ENCODE assay signal across 12 cellular contexts in the genomic region with DNA sequence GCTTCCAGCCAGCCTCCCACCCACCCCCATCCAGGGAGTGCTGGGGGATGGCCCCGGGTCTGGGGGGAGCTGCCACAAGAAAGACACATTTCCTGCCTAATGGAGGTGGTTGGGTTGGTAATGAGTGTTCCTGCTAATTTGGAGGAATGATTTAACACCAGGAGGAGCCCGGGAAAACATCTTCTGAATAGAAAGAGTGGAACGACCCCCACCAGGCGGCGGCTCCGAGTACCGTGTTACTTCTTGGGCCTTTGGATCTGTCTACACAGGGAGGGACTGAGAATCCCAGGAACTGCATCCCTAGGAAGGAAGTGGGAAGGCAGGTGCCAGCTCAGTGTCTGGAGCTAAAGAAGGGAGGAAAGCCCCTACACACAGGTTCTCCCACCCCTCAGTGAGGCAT.
DNase-seq lines count a peak whose midpoint lies in the region; ATAC-seq, FAIRE-seq and TF ChIP-seq lines count a peak whose summit lies in the region.
"Had no signal": no experiment of that assay in that cellular context is flagged by ENCODE, and none has a peak within 500 bp of the region (broad histone marks: within the 10 kb centered on the region; RNA-seq: fewer than 3 reads in every experiment).

No MANE protein-coding gene starts in this region.

- no peak for TF ChIP-seq POLR2A in H1 (IDR thresholded peaks at IDR 0.05; ENCODE audit: control extremely low read depth in 1 of 2, low read depth in 2 of 2, low read length in 2 of 2)

- TF ChIP-seq RAD21 in H1 (IDR thresholded peaks at IDR 0.05 in 1 of 2, conservative IDR thresholded peaks at IDR 0.05 in 1 of 2; ENCODE audit: low read depth in 2 of 2, low read length in 2 of 2): peak; percentile 7 to 30; a peak in 2 of 4 replicates

- H3K27me3 ChIP-seq in H9 (ENCODE audit: insufficient read depth, low read length) (no peaks in the 10 kb centered on the region), H1 (replicated peaks in 1 of 4; ENCODE audit: control insufficient read depth in 3 of 4, extremely low read depth in 1 of 4, insufficient read depth in 3 of 4, low read length in 3 of 4) (no peaks in the 10 kb centered on the region; a peak in 2 of 7 replicates)

- no peak overlapping the region for H3K14ac ChIP-seq in H9 (ENCODE audit: insufficient read depth, low read length)
- no peak overlapping the region for H3K14ac ChIP-seq in H1 (ENCODE audit: insufficient read length)

- H3K56ac ChIP-seq in H9 (ENCODE audit: insufficient read length, low read depth, low read length) (no peak overlapping the region), H1 (replicated peaks; ENCODE audit: insufficient read length, low read depth, low read length) (no peak overlapping the region)

- H3K27ac Mint-ChIP-seq in H9: peak overlapping the region in 1 of 3 experiments; percentile 48; a peak in 1 of 7 replicates
- H3K27ac Mint-ChIP-seq: CD14-positive monocyte; CD8-positive, alpha-beta T cell had no signal

- ATAC-seq in activated CD4-positive, CD25-positive, alpha-beta regulatory T cell treated with anti-CD3 and anti-CD28 coated beads, Interleukin-2, amount 50 U/mL, for 24 hours: no peak
- ATAC-seq: CD8-positive, alpha-beta T cell had no signal

- no peak overlapping the region for H3K27ac ChIP-seq in H9 (ENCODE audit: insufficient read length, low read depth, low read length)
- H3K27ac ChIP-seq in H1 (ENCODE audit: low read depth, low read length): no peak overlapping the region

- H3K4me3 Mint-ChIP-seq in H9: no peak overlapping the region
- H3K4me3 Mint-ChIP-seq: CD8-positive, alpha-beta T cell had no signal

- peaks cover 18% of the 10 kb centered on the region for H3K27me3 Mint-ChIP-seq in H9 (ENCODE audit: low read depth)

- H4K20me1 ChIP-seq in H9 (ENCODE audit: control insufficient read depth, insufficient read depth, insufficient read length) (no peaks in the 10 kb centered on the region), H1 (replicated peaks in 1 of 2; ENCODE audit: control insufficient read depth in 1 of 2, insufficient read depth in 2 of 2, low read length in 2 of 2) (no peaks in the 10 kb centered on the region)

- H3K4me1 Mint-ChIP-seq in H9: peaks cover 24 to 28% of the 10 kb centered on the region in 2 experiments
- H3K4me1 Mint-ChIP-seq: CD14-positive monocyte had no signal

- H3K4me1 ChIP-seq in H9 (ENCODE audit: insufficient read depth, low read length) (peaks cover 5% of the 10 kb centered on the region; the same call in 1 of the 2 replicates), H1 (replicated peaks in 1 of 4; ENCODE audit: control insufficient read depth in 3 of 4, insufficient read depth in 4 of 4, low read length in 3 of 4) (peaks cover 0 to 11% (median 7%) of the 10 kb centered on the region in 4 experiments; a peak in 4 of 7 replicates)

- H3K4me2 ChIP-seq in H9 (ENCODE audit: insufficient read depth, insufficient read length, low read length): no peak overlapping the region
- H3K4me2 ChIP-seq in H1 (ENCODE audit: insufficient read depth in 1 of 2, low read depth in 2 of 2, low read length in 2 of 2): no peak overlapping the region

- POLR2A ChIA-PET in H1 (lab: Charles Lee; ENCODE audit: partially characterized antibody): interaction anchor here (0.8 to 2.2 kb wide), 4 partner anchors 9 to 31 kb away, joined by 3 to 5 read pairs (median 4); no protein-coding TSS in a partner anchor

- H3K18ac ChIP-seq in H9 (ENCODE audit: insufficient read length, low read depth, low read length) (no peak overlapping the region), H1 (ENCODE audit: extremely low read depth, low read length) (peak overlapping the region; percentile 83; the same call in 1 of the 2 replicates)

- H3K79me1 ChIP-seq in H9 (ENCODE audit: insufficient read depth, low read depth, low read length, poor library complexity, severe bottlenecking) (no peaks in the 10 kb centered on the region), H1 (ENCODE audit: low read depth, low read length) (no peaks in the 10 kb centered on the region)

- H3K9me3 ChIP-seq in H9 (ENCODE audit: control insufficient read depth, low read depth, low read length) (no peaks in the 10 kb centered on the region), H1 (ENCODE audit: insufficient read depth in 2 of 2, low read depth in 1 of 2, low read length in 1 of 2) (peaks cover 6 to 9% of the 10 kb centered on the region in 2 experiments; a peak in 2 of 4 replicates)

- CTCF ChIA-PET in H1 (lab: Charles Lee; ENCODE audit: partially characterized antibody): interaction anchor here (0.7 to 9.2 kb wide), 13 partner anchors 11 to 163 kb away, joined by 3 to 69 read pairs (median 6); no protein-coding TSS in a partner anchor

- H4K91ac ChIP-seq in H9 (ENCODE audit: insufficient read length, low read depth, low read length) (no peak overlapping the region), H1 (replicated peaks; ENCODE audit: insufficient read length, low read length) (peak overlapping the region; percentile 15)

- H3K36me3 Mint-ChIP-seq in H9 (ENCODE audit: insufficient read depth in 1 of 3, low read depth in 3 of 3): peaks cover 4 to 9% (median 8%) of the 10 kb centered on the region in 3 experiments; a peak in 5 of 7 replicates
- H3K36me3 Mint-ChIP-seq: CD14-positive monocyte; CD8-positive, alpha-beta T cell had no signal

- H2BK120ac ChIP-seq in H9 (ENCODE audit: low read depth, low read length, poor library complexity, severe bottlenecking) (no peak overlapping the region), H1 (replicated peaks; ENCODE audit: low read depth, low read length) (peak overlapping the region; percentile 2)

- WGBS in H9 (ENCODE audit: extremely low coverage, insufficient read length, low lambda C conversion rate): no CpG with 5 or more reads among the region's 7 CpGs
- 73% methylated on average over 7 of the region's 7 CpGs; no CpG with 5 or more reads in 1 of the 2 experiments for WGBS in H1 (ENCODE audit: extremely low coverage in 1 of 2, insufficient coverage in 1 of 2, insufficient read length in 1 of 2, insufficient replicate concordance in 2 of 2, low coverage in 1 of 2, low lambda C conversion rate in 2 of 2, missing lambda C conversion rate in 1 of 2), 2 experiments

- H4K5ac ChIP-seq in H9 (ENCODE audit: insufficient read length, low read depth, low read length) (no peak overlapping the region), H1 (ENCODE audit: insufficient read length, low read depth, low read length) (no peak overlapping the region)

- H3K36me3 ChIP-seq in H1 (ENCODE audit: control insufficient read depth in 2 of 4, insufficient read depth in 4 of 4, low read length in 3 of 4): no peaks in the 10 kb centered on the region

- FAIRE-seq in H1 (lab: Jason Lieb, UNC): no peak
- FAIRE-seq: GM12892 had no signal

- no peak for DNase-seq in H9
- DNase-seq in H1 (ENCODE audit: low read depth in 1 of 2, low spot score in 2 of 2): no peak
- DNase-seq in iPS-NIHi7 (ENCODE audit: extremely low spot score): peak; percentile 37
- no peak for DNase-seq in NCI-H2081 (lab: John Stamatoyannopoulos, UW)
- no peak for DNase-seq in superior temporal gyrus (ENCODE audit: extremely low spot score)
- DNase-seq: CD8-positive, alpha-beta T cell; COR-L47; DND-41; GDM1 had no signal

- H3K23ac ChIP-seq in H9 (ENCODE audit: insufficient read length, low read depth, low read length) (no peak overlapping the region), H1 (ENCODE audit: insufficient read length) (no peak overlapping the region)

- H2AFZ ChIP-seq in H9 (ENCODE audit: low read length) (no peak overlapping the region), H1 (ENCODE audit: low read length) (no peak overlapping the region)

- peaks cover 15 to 18% of the 10 kb centered on the region in 2 experiments for H3K9me3 Mint-ChIP-seq in H9

- TF ChIP-seq EP300 in H1 (IDR thresholded peaks at IDR 0.05; ENCODE audit: borderline replicate concordance in 1 of 2, low read depth in 2 of 2, low read length in 2 of 2): no peak

- no peak overlapping the region for H3K4me3 ChIP-seq in H1 (ENCODE audit: extremely low read depth in 1 of 4, insufficient read depth in 2 of 4, low read depth in 3 of 4, low read length in 4 of 4)

- no peak overlapping the region for H3K9ac ChIP-seq in H9 (ENCODE audit: extremely low read depth, insufficient read length, low read length)
- no peak overlapping the region for H3K9ac ChIP-seq in H1 (replicated peaks in 1 of 4; ENCODE audit: extremely low read depth in 1 of 4, low read depth in 3 of 4, low read length in 3 of 4)

- no peak overlapping the region for H3T11ph ChIP-seq in H9 (ENCODE audit: low read length)

- H4K8ac ChIP-seq in H9 (replicated peaks; ENCODE audit: insufficient read length, low read depth, low read length): no peak overlapping the region
- no peak overlapping the region for H4K8ac ChIP-seq in H1 (ENCODE audit: extremely low read depth, insufficient read depth, low read length)

- no peak overlapping the region for H2BK15ac ChIP-seq in H9 (ENCODE audit: low read depth, low read length)
- peak overlapping the region; percentile 99; the same call in 1 of the 2 replicates for H2BK15ac ChIP-seq in H1 (ENCODE audit: low read length)

- H2AK5ac ChIP-seq in H9 (ENCODE audit: insufficient read length, low read length): no peak overlapping the region
- H2AK5ac ChIP-seq in H1 (ENCODE audit: low read depth, low read length): peak overlapping the region; percentile 39; the same call in 1 of the 2 replicates

- H3K79me2 ChIP-seq in H9 (ENCODE audit: insufficient read depth, low read length) (no peaks in the 10 kb centered on the region), H1 (ENCODE audit: control insufficient read depth in 1 of 2, insufficient read depth in 2 of 2, low read length in 2 of 2) (no peaks in the 10 kb centered on the region)

- H2BK5ac ChIP-seq in H9 (ENCODE audit: insufficient read length, low read length): no peak overlapping the region
- peak overlapping the region; percentile 88; the same call in 1 of the 2 replicates for H2BK5ac ChIP-seq in H1 (ENCODE audit: low read depth, low read length)

- H3K23me2 ChIP-seq in H9 (ENCODE audit: insufficient read length, low read depth, low read length, poor library complexity, severe bottlenecking) (no peaks in the 10 kb centered on the region), H1 (ENCODE audit: low read depth, low read length) (no peaks in the 10 kb centered on the region)

- no peak overlapping the region for H2BK12ac ChIP-seq in H9 (ENCODE audit: insufficient read length, low read depth, low read length)
- peak overlapping the region; percentile 80; the same call in 1 of the 2 replicates for H2BK12ac ChIP-seq in H1 (ENCODE audit: low read depth, low read length)

- TF ChIP-seq CTCF in H9 (conservative IDR thresholded peaks at IDR 0.05) (peak; percentile 33; the same call in 2 of the 3 replicates), H1 (IDR thresholded peaks at IDR 0.05; ENCODE audit: control extremely low read depth in 1 of 3, insufficient read depth in 1 of 3, low read depth in 1 of 3, low read length in 3 of 3) (peak in 1 of 3 experiments; percentile 24; a peak in 1 of 4 replicates)

- H2BK20ac ChIP-seq in H9 (ENCODE audit: low read depth, low read length, poor library complexity, severe bottlenecking) (no peak overlapping the region), H1 (ENCODE audit: low read length) (peak overlapping the region; percentile 92; the same call in 1 of the 2 replicates)

- H3K4ac ChIP-seq in H9 (ENCODE audit: low read depth, low read length): no peak overlapping the region
- peak overlapping the region; percentile 57 for H3K4ac ChIP-seq in H1 (replicated peaks; ENCODE audit: insufficient read length, low read depth, low read length)

TF ChIP-seq in H1, 55 proteins besides CTCF, POLR2A, EP300 and RAD21 (continues in another document):
- TF ChIP-seq BRCA1 (IDR thresholded peaks at IDR 0.05; ENCODE audit: low read depth, low read length): no peak
